In the genomic region with DNA sequence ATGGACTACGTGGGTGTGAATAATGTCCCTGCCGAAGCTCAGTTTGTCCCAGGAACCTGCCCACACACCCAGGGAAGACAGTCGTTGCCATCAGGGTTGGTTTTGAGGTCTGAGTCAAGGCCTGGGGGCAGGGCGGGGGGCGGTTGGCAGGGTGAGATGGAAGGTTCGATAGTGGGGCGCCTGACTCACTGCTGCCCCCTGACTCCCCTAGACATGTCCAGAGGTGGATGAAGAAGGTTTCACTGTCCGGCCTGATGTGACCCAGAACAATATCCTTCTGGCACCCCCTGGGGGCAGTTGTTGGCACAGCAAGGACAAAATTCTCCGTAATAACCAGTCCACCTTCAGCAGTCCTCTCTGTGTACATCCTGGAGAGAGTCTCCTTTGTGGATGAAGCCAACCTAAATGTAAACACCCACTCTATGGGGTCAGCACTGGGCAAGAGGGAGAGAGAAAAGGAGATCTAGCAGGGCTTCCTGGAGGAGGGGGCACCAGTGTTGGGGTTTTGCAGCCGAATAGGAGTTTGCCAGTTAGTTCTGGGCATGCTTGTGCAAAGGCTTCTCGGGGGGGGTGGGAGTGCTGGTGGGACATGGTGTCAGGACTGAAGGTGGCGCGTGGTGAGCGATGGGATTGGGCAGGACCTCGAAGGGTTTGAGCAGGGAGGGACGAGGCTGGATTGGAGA, we compare ENCODE assay signal across 9 cellular contexts. TPM values are rescaled to one million over a fixed set of nuclear protein-coding genes. Genes with fewer than 3 reads are reported as not detected.
DNase-seq lines count a peak whose midpoint lies in the region; ATAC-seq and TF ChIP-seq lines count a peak whose summit lies in the region.
"Had no signal": no experiment of that assay in that cellular context is flagged by ENCODE, and none has a peak within 500 bp of the region (broad histone marks: within the 10 kb centered on the region; RNA-seq: fewer than 3 reads in every experiment).

No MANE protein-coding gene starts in this region.

- peak overlapping the region; percentile 47 for H3K4me3 ChIP-seq in OCI-LY3 (ENCODE audit: low read length)
- no peak overlapping the region for H3K4me3 ChIP-seq in lower lobe of right lung
- H3K4me3 ChIP-seq: skin epidermis had no signal

- H3K79me2 ChIP-seq in OCI-LY3 (ENCODE audit: low read length), result no peaks in the 10 kb centered on the region

- peak overlapping the region; percentile 67 for H3K9ac ChIP-seq in OCI-LY3 (ENCODE audit: low read length)

- H3K9me3 Mint-ChIP-seq in activated CD4-positive, alpha-beta T cell treated with anti-CD3 and anti-CD28 coated beads for 36 hours (ENCODE audit: low read depth), result no peaks in the 10 kb centered on the region
- no peaks in the 10 kb centered on the region for H3K9me3 Mint-ChIP-seq in activated naive CD8-positive, alpha-beta T cell treated with anti-CD3 and anti-CD28 coated beads, Interleukin-2, amount 50 U/mL, for 24 hours

- POLR2A ChIA-PET in activated CD4-positive, alpha-beta T cell treated with anti-CD3 and anti-CD28 coated beads for 36 hours (lab: Charles Lee), result no interaction called here

- no peaks in the 10 kb centered on the region for H3K27me3 ChIP-seq in OCI-LY3 (ENCODE audit: low read depth, low read length)
- peaks cover 14% of the 10 kb centered on the region for H3K27me3 ChIP-seq in lower lobe of right lung (ENCODE audit: low read depth)

- H3K27ac Mint-ChIP-seq in activated CD4-positive, alpha-beta T cell treated with anti-CD3 and anti-CD28 coated beads for 36 hours, result no peak overlapping the region
- no peak overlapping the region for H3K27ac Mint-ChIP-seq in activated naive CD8-positive, alpha-beta T cell treated with anti-CD3 and anti-CD28 coated beads, Interleukin-2, amount 50 U/mL, for 24 hours

- peaks cover 35% of the 10 kb centered on the region for H3K36me3 Mint-ChIP-seq in activated CD4-positive, alpha-beta T cell treated with anti-CD3 and anti-CD28 coated beads for 36 hours (ENCODE audit: low read depth)
- H3K36me3 Mint-ChIP-seq in activated naive CD8-positive, alpha-beta T cell treated with anti-CD3 and anti-CD28 coated beads, Interleukin-2, amount 50 U/mL, for 24 hours (ENCODE audit: low read depth), result peaks cover 20% of the 10 kb centered on the region

- H3K4me1 ChIP-seq in OCI-LY3 (ENCODE audit: low read length) (peaks cover 40% of the 10 kb centered on the region), lower lobe of right lung (peaks cover 10% of the 10 kb centered on the region)

- no peak overlapping the region for H3K4me3 Mint-ChIP-seq in activated CD4-positive, alpha-beta T cell treated with anti-CD3 and anti-CD28 coated beads for 36 hours
- H3K4me3 Mint-ChIP-seq in activated naive CD8-positive, alpha-beta T cell treated with anti-CD3 and anti-CD28 coated beads, Interleukin-2, amount 50 U/mL, for 24 hours, result no peak overlapping the region

- H3K4me1 Mint-ChIP-seq in activated CD4-positive, alpha-beta T cell treated with anti-CD3 and anti-CD28 coated beads for 36 hours, result peaks cover 10% of the 10 kb centered on the region
- H3K4me1 Mint-ChIP-seq in activated naive CD8-positive, alpha-beta T cell treated with anti-CD3 and anti-CD28 coated beads, Interleukin-2, amount 50 U/mL, for 24 hours, result peaks cover 24% of the 10 kb centered on the region

- CTCF ChIA-PET in activated CD4-positive, alpha-beta T cell treated with anti-CD3 and anti-CD28 coated beads for 36 hours (lab: Charles Lee), result interaction anchor here (1.0 to 1.8 kb wide), 7 partner anchors 13 to 70 kb away, joined by 3 to 7 read pairs (median 4); no protein-coding TSS in a partner anchor

- intact Hi-C loops in activated CD4-positive, alpha-beta T cell treated with anti-CD3 and anti-CD28 coated beads for 36 hours (cut with DNase I, micrococcal nuclease), result loop anchor here in 1 of 2 experiments (2.0 to 5.0 kb wide), 2 partner anchors 58 to 71 kb away; a partner anchor contains a TSS
- intact Hi-C loops in lower lobe of right lung (cut with DNase I), result no loop called here

- peaks cover 47% of the 10 kb centered on the region for H3K36me3 ChIP-seq in OCI-LY3 (replicated peaks; ENCODE audit: low read depth, low read length)
- H3K36me3 ChIP-seq in lower lobe of right lung, result no peaks in the 10 kb centered on the region

- no peak overlapping the region for H2AFZ ChIP-seq in OCI-LY3 (ENCODE audit: low read depth, low read length)

- H3K27me3 Mint-ChIP-seq in activated CD4-positive, alpha-beta T cell treated with anti-CD3 and anti-CD28 coated beads for 36 hours, result no peaks in the 10 kb centered on the region
- no peaks in the 10 kb centered on the region for H3K27me3 Mint-ChIP-seq in activated naive CD8-positive, alpha-beta T cell treated with anti-CD3 and anti-CD28 coated beads, Interleukin-2, amount 50 U/mL, for 24 hours

- no peaks in the 10 kb centered on the region for H4K20me1 ChIP-seq in OCI-LY3 (ENCODE audit: insufficient read depth, low read length)

- peak overlapping the region; percentile 66 for H3K4me2 ChIP-seq in OCI-LY3 (ENCODE audit: low read length)

- TF ChIP-seq CTCF in OCI-LY3 (IDR thresholded peaks at IDR 0.05; ENCODE audit: low read depth, low read length), result peak; percentile 95
- peak; percentile 43 for TF ChIP-seq CTCF in lower lobe of right lung (IDR thresholded peaks at IDR 0.05)

- no peak for ATAC-seq in activated CD4-positive, alpha-beta T cell treated with anti-CD3 and anti-CD28 coated beads for 36 hours
- no peak for ATAC-seq in activated naive CD8-positive, alpha-beta T cell treated with anti-CD3 and anti-CD28 coated beads, Interleukin-2, amount 50 U/mL, for 24 hours
- peak; percentile 13 to 20 for ATAC-seq in lower lobe of right lung
- no peak for ATAC-seq in GM21576 (IDR thresholded peaks at IDR 0.05; ENCODE audit: unreplicated experiment)
- ATAC-seq in HG03045 (IDR thresholded peaks at IDR 0.05; ENCODE audit: unreplicated experiment), result no peak

- H3K9me3 ChIP-seq in OCI-LY3 (ENCODE audit: insufficient read depth, low read length) (no peaks in the 10 kb centered on the region), lower lobe of right lung (no peaks in the 10 kb centered on the region)

- H3K27ac ChIP-seq in OCI-LY3 (ENCODE audit: low read length) (peak overlapping the region; percentile 91), lower lobe of right lung (no peak overlapping the region)

- peak; percentile 58 for DNase-seq in activated CD4-positive, alpha-beta T cell treated with anti-CD3 and anti-CD28 coated beads for 36 hours
- no peak for DNase-seq in activated CD4-positive, alpha-beta T cell treated with anti-CD3 and anti-CD28 coated beads for 1 hour
- DNase-seq in activated naive CD8-positive, alpha-beta T cell treated with anti-CD3 and anti-CD28 coated beads, Interleukin-2, amount 50 U/mL, for 24 hours, result peak; percentile 59
- DNase-seq in lower lobe of right lung (no peak), DMS114 treated with DMSO at 0.1 percent for 48 hours (lab: John Stamatoyannopoulos, UW; ENCODE audit: unreplicated experiment) (no peak)

RNA-seq across cellular contexts. Expression of a gene that starts 19.6 kb away (rescaled TPM):
- under 1 TPM; 0.75 to 0.95 TPM for total RNA-seq in activated CD4-positive, alpha-beta T cell treated with anti-CD3 and anti-CD28 coated beads for 36 hours
- 1.6 TPM for total RNA-seq in lower lobe of right lung

RNA-seq across cellular contexts. Expression of a gene that starts 24.1 kb away (rescaled TPM):
- total RNA-seq in activated CD4-positive, alpha-beta T cell treated with anti-CD3 and anti-CD28 coated beads for 36 hours, result 10 to 100 TPM; 50.5 to 51.8 TPM
- total RNA-seq in lower lobe of right lung, result 8.7 TPM

RNA-seq across cellular contexts. Expression of a gene that starts 45.9 kb away (rescaled TPM):
- 1 to 10 TPM; 6.9 to 9.7 TPM for total RNA-seq in activated CD4-positive, alpha-beta T cell treated with anti-CD3 and anti-CD28 coated beads for 36 hours
- total RNA-seq in lower lobe of right lung, result not detected

RNA-seq across cellular contexts. Expression of a gene that starts 56.1 kb away (rescaled TPM):
- 10 to 100 TPM; 57.6 to 79.3 TPM for total RNA-seq in activated CD4-positive, alpha-beta T cell treated with anti-CD3 and anti-CD28 coated beads for 36 hours
- total RNA-seq in lower lobe of right lung, result 67.1 TPM

Comparison
In these comparisons a context has a peak if more than half of its experiments do, and no peak if none do; other contexts are left out.
1. DNase-seq: peak in activated CD4-positive, alpha-beta T cell treated with anti-CD3 and anti-CD28 coated beads for 36 hours (single experiment) and activated naive CD8-positive, alpha-beta T cell treated with anti-CD3 and anti-CD28 coated beads, Interleukin-2, amount 50 U/mL, for 24 hours (single experiment); none in activated CD4-positive, alpha-beta T cell treated with anti-CD3 and anti-CD28 coated beads for 1 hour (single experiment), lower lobe of right lung (single experiment) and DMS114 treated with DMSO at 0.1 percent for 48 hours (single experiment).
2. ATAC-seq: peak in lower lobe of right lung (2 of 2); none in activated CD4-positive, alpha-beta T cell treated with anti-CD3 and anti-CD28 coated beads for 36 hours (single experiment), activated naive CD8-positive, alpha-beta T cell treated with anti-CD3 and anti-CD28 coated beads, Interleukin-2, amount 50 U/mL, for 24 hours (single experiment), GM21576 (single experiment) and HG03045 (single experiment).